In the genomic region with DNA sequence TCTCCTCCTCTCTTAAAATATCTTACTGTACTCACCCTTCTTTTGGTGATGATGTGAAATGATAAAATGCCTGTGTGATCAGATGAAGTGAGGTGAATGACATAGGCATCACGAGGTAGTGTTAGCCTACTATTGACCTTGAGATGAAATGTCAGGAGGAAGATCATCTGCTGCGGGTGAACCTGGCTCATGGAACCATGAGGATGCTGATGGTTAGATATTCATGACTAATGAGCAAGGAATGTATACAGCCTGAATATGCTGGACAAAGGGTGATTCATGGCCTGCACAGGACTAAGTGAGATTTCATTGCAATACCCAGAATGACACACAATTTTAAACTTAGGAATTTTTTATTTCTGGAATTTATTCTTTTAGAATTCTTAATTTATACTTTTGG, we compare ENCODE assay signal across 1 cellular context.
TF ChIP-seq lines count a peak whose summit lies in the region.

No MANE protein-coding gene starts in this region.

TF ChIP-seq in HEK293, 187 proteins besides CTCF, POLR2A, EP300 and RAD21 (continued from another document):
- TF ChIP-seq, protein P1, sequence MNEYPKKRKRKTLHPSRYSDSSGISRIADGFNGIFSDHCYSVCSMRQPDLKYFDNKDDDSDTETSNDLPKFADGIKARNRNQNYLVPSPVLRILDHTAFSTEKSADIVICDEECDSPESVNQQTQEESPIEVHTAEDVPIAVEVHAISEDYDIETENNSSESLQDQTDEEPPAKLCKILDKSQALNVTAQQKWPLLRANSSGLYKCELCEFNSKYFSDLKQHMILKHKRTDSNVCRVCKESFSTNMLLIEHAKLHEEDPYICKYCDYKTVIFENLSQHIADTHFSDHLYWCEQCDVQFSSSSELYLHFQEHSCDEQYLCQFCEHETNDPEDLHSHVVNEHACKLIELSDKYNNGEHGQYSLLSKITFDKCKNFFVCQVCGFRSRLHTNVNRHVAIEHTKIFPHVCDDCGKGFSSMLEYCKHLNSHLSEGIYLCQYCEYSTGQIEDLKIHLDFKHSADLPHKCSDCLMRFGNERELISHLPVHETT (tag by site-specific recombination; IDR thresholded peaks at IDR 0.05) = no peak
- TF ChIP-seq, protein P2, sequence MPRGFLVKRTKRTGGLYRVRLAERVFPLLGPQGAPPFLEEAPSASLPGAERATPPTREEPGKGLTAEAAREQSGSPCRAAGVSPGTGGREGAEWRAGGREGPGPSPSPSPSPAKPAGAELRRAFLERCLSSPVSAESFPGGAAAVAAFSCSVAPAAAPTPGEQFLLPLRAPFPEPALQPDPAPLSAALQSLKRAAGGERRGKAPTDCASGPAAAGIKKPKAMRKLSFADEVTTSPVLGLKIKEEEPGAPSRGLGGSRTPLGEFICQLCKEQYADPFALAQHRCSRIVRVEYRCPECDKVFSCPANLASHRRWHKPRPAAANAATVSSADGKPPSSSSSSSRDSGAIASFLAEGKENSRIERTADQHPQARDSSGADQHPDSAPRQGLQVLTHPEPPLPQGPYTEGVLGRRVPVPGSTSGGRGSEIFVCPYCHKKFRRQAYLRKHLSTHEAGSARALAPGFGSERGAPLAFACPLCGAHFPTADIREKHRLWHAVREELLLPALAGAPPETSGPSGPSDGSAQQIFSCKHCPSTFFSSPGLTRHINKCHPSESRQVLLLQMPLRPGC (tag by site-specific recombination; IDR thresholded peaks at IDR 0.05) = 0 out of 2 replicates have a peak, but pooled peaks have one; percentile 38
- TF ChIP-seq, protein P3, sequence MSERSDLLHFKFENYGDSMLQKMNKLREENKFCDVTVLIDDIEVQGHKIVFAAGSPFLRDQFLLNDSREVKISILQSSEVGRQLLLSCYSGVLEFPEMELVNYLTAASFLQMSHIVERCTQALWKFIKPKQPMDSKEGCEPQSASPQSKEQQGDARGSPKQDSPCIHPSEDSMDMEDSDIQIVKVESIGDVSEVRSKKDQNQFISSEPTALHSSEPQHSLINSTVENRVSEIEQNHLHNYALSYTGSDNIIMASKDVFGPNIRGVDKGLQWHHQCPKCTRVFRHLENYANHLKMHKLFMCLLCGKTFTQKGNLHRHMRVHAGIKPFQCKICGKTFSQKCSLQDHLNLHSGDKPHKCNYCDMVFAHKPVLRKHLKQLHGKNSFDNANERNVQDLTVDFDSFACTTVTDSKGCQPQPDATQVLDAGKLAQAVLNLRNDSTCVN (tag by site-specific recombination; optimal IDR thresholded peaks at IDR 0.05) = no peak
- TF ChIP-seq, protein P4, sequence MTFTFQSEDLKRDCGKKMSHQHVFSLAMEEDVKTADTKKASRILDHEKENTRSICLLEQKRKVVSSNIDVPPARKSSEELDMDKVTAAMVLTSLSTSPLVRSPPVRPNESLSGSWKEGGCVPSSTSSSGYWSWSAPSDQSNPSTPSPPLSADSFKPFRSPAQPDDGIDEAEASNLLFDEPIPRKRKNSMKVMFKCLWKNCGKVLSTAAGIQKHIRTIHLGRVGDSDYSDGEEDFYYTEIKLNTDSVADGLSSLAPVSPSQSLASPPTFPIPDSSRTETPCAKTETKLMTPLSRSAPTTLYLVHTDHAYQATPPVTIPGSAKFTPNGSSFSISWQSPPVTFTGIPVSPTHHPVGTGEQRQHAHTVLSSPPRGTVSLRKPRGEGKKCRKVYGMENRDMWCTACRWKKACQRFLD (tag by site-specific recombination; IDR thresholded peaks at IDR 0.05) = no peak
TF ChIP-seq in HEK293: peak in this region for 7.
